In the genomic region with DNA sequence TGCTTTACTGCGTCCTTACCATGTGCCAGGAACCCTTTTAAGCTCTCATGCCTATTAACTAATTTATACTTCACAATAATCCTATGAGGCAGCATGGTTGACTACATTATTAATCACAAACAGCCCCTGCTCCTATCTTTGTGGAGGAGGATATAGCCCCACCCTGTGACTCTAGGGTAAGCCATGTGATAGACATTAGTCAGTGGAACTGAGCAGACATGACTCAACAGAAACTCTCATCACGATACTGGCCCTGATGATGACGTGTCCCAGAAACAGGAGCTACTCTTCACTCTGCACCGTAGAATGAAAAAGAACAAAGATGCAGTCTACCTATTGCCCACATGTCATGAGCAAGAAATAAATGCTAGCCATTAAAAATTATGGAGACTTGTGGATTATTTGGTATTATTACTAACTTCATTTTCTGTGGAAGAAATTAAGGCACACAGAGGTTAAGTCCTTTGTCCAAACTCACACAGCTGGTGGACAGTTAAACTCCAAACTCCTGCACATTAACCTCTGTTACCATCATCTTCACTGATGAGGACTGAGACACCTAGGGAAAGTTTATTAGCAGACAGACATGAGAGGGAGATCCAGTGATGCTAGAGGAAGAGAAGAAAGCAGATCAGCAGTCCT, we compare ENCODE assay signal across 9 cellular contexts. TPM values are rescaled to one million over a fixed set of nuclear protein-coding genes. Genes with fewer than 3 reads are reported as not detected.
DNase-seq lines count a peak whose midpoint lies in the region; ATAC-seq and TF ChIP-seq lines count a peak whose summit lies in the region.
"Had no signal": no experiment of that assay in that cellular context is flagged by ENCODE, and none has a peak within 500 bp of the region (broad histone marks: within the 10 kb centered on the region; RNA-seq: fewer than 3 reads in every experiment).

No MANE protein-coding gene starts in this region.

- no peak overlapping the region for H3K4me3 Mint-ChIP-seq in WTC11

- DNase-seq in ELR (ENCODE audit: low read depth) (peak; percentile 98), HT-29 (ENCODE audit: low spot score) (peak; percentile 20), astrocyte of the spinal cord (ENCODE audit: low read depth, low spot score) (peak; percentile 86), myocyte (ENCODE audit: low read depth) (peak; percentile 79), WTC11 (ENCODE audit: low spot score) (no peak), spleen (no peak), SHP77 treated with DMSO at 0.1 percent for 48 hours (lab: John Stamatoyannopoulos, UW) (no peak)
- DNase-seq: NCI-H1105 had no signal

- CTCF ChIA-PET in WTC11 (lab: Charles Lee), result no interaction called here

- no peaks in the 10 kb centered on the region for H3K27me3 Mint-ChIP-seq in WTC11 (ENCODE audit: low read depth)

- POLR2A ChIA-PET in WTC11 (lab: Charles Lee), result no interaction called here

- no peak for ATAC-seq in WTC11
- ATAC-seq in GM19463 (IDR thresholded peaks at IDR 0.05; ENCODE audit: unreplicated experiment), result no peak

- H3K4me1 ChIP-seq in spleen, result peaks cover 0 to 5% (median 0%) of the 10 kb centered on the region in 6 donors

- no peak overlapping the region for H3K27ac Mint-ChIP-seq in WTC11

- H3K36me3 Mint-ChIP-seq in WTC11, result no peaks in the 10 kb centered on the region

- H3K4me3 ChIP-seq in astrocyte of the spinal cord (ENCODE audit: low read depth, low read length) (no peak overlapping the region), spleen (no peak overlapping the region)

- H3K9me3 ChIP-seq in spleen, result no peaks in the 10 kb centered on the region

- no peak for TF ChIP-seq CTCF in astrocyte of the spinal cord (IDR thresholded peaks at IDR 0.05; ENCODE audit: low read depth, low read length)
- TF ChIP-seq CTCF in WTC11 (IDR thresholded peaks at IDR 0.05), result no peak
- TF ChIP-seq CTCF in spleen (IDR thresholded peaks at IDR 0.05 in 8 of 11, conservative IDR thresholded peaks at IDR 0.05 in 3 of 11), result no peak

- H3K27ac ChIP-seq in spleen, result no peak overlapping the region

- WGBS in spleen, 5 donors, result 68 to 87% (median 75%) methylated on average over 4 of the region's 4 CpGs

- intact Hi-C loops in spleen (cut with DNase I; ENCODE audit: low total_unique reads), result no loop called here

- no peak for TF ChIP-seq POLR2A in spleen (IDR thresholded peaks at IDR 0.05)

- H3K27me3 ChIP-seq in spleen (replicated peaks in 1 of 7), result no peaks in the 10 kb centered on the region

- H3K9me3 Mint-ChIP-seq in WTC11, result peaks cover 7% of the 10 kb centered on the region

- peaks cover 11% of the 10 kb centered on the region for H3K4me1 Mint-ChIP-seq in WTC11

- in situ Hi-C loops in astrocyte of the spinal cord (cut with HindIII; ENCODE audit: low sequenced_read_pairs), result no loop called here

- no peaks in the 10 kb centered on the region for H3K36me3 ChIP-seq in spleen

TF ChIP-seq in WTC11, 78 proteins besides CTCF, POLR2A, EP300 and RAD21:
- TF ChIP-seq, protein P1, sequence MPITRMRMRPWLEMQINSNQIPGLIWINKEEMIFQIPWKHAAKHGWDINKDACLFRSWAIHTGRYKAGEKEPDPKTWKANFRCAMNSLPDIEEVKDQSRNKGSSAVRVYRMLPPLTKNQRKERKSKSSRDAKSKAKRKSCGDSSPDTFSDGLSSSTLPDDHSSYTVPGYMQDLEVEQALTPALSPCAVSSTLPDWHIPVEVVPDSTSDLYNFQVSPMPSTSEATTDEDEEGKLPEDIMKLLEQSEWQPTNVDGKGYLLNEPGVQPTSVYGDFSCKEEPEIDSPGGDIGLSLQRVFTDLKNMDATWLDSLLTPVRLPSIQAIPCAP (CRISPR knock-in tag; IDR thresholded peaks at IDR 0.05), result no peak

RNA-seq across cellular contexts. Expression of gene CFAP20DC, which starts 51.2 kb away (rescaled TPM):
- total RNA-seq in HT-29 (2014; rRNA removed; shearing (Covaris generic)), result 0.38 and 0.76 TPM in 2 replicates
- total RNA-seq in myocyte (1.8 TPM in 2 replicates), WTC11 (2021) (4.9 to 6.1 TPM (median 5.7 TPM) in 3 replicates), spleen (1 to 10 TPM in 1 of 7 donors, under 1 TPM in 6; 0.20 to 1.2 (median 0.77) TPM)
- 0.59 TPM for polyA plus RNA-seq in myocyte (2012)
- under 1 TPM; 0.20 to 0.62 (median 0.29) TPM for polyA plus RNA-seq in spleen

Comparison
In these comparisons a context has a peak if more than half of its experiments do, and no peak if none do; other contexts are left out.
1. DNase-seq: peak in ELR (single experiment), HT-29 (single experiment), astrocyte of the spinal cord (single experiment) and myocyte (single experiment); none in WTC11 (single experiment), spleen (single experiment) and SHP77 treated with DMSO at 0.1 percent for 48 hours (single experiment).